Comparison of ENCODE assay signal across 15 cellular contexts in genomic region chr22:27317961-27318360, GRCh38.
A peak's percentile ranks its signal among the peaks of the same experiment; 100 is the strongest.
DNase-seq lines count a peak whose midpoint lies in the region; ATAC-seq and TF ChIP-seq lines count a peak whose summit lies in the region.
"Had no signal": no experiment of that assay in that cellular context is flagged by ENCODE, and none has a peak within 500 bp of the region (broad histone marks: within the 10 kb centered on the region; RNA-seq: fewer than 3 reads in every experiment).

No MANE protein-coding gene starts in this region.

- H3K36me3 ChIP-seq in A673 (ENCODE audit: insufficient read depth, low read length, poor library complexity, severe bottlenecking) = no peaks in the 10 kb centered on the region
- H3K36me3 ChIP-seq in GM23338 (ENCODE audit: insufficient read depth) = no peaks in the 10 kb centered on the region
- no peaks in the 10 kb centered on the region for H3K36me3 ChIP-seq in RWPE2 (ENCODE audit: low read depth)
- H3K36me3 ChIP-seq in SJCRH30 = no peaks in the 10 kb centered on the region
- H3K36me3 ChIP-seq: adrenal gland, gastroesophageal sphincter, tibial artery had no signal

- POLR2A ChIA-PET in A673 (lab: Charles Lee; ENCODE audit: low non-redundant PET) = no interaction called here

- DNase-seq in A673 (ENCODE audit: low spot score) (peak; percentile 40), GM23338 (ENCODE audit: low spot score) (no peak), RWPE2 (ENCODE audit: low spot score) (no peak), left kidney (ENCODE audit: low read depth, low spot score) (peak; percentile 78), SJCRH30 (no peak), posterior cingulate gyrus (no peak), GM19240 (ENCODE audit: insufficient read length, low spot score) (no peak)
- DNase-seq: activated CD8-positive, alpha-beta T cell treated with anti-CD3 and anti-CD28 coated beads, Interleukin-2, amount 10 ng/mL, durations not matched to agents 7 days and 5 days; adrenal gland; NCI-H146; NCI-H446 treated with DMSO at 0.1 percent for 48 hours; tibial artery had no signal

- H3K79me2 ChIP-seq in GM23338 (replicated peaks; ENCODE audit: insufficient read depth) = no peaks in the 10 kb centered on the region

- peaks cover 14% of the 10 kb centered on the region; the same call in 2 of the 3 replicates for H3K36me3 Mint-ChIP-seq in GM23338 (ENCODE audit: low read depth)

- H3K27me3 ChIP-seq in A673 (replicated peaks; ENCODE audit: insufficient read depth, low read depth, low read length, poor library complexity) = no peaks in the 10 kb centered on the region
- H3K27me3 ChIP-seq in GM23338 (ENCODE audit: insufficient read depth) = no peaks in the 10 kb centered on the region
- H3K27me3 ChIP-seq in RWPE2 (ENCODE audit: insufficient read depth, poor library complexity, severe bottlenecking) = peaks cover 7% of the 10 kb centered on the region
- H3K27me3 ChIP-seq in SJCRH30 = no peaks in the 10 kb centered on the region

- H3F3A ChIP-seq in GM23338 (replicated peaks; ENCODE audit: low read depth) = 0 out of 2 replicates have a peak, but pooled peaks cover 3% of the 10 kb centered on the region

- H3K9me3 Mint-ChIP-seq in GM23338 = peaks cover 10% of the 10 kb centered on the region

- CTCF ChIA-PET in A673 (lab: Charles Lee) = no interaction called here

- H3K9me3 ChIP-seq in A673 (ENCODE audit: low read depth, low read length, poor library complexity, severe bottlenecking) (peaks cover 7% of the 10 kb centered on the region), RWPE2 (ENCODE audit: severe bottlenecking) (no peaks in the 10 kb centered on the region), SJCRH30 (replicated peaks) (0 out of 2 replicates have a peak, but pooled peaks cover 3% of the 10 kb centered on the region)
- H3K9me3 ChIP-seq: adrenal gland, gastroesophageal sphincter, tibial artery had no signal

- H3K4me3 Mint-ChIP-seq in GM23338 = no peak overlapping the region
- H3K4me3 Mint-ChIP-seq: activated CD8-positive, alpha-beta T cell treated with anti-CD3 and anti-CD28 coated beads, Interleukin-2, amount 10 ng/mL, durations not matched to agents 7 days and 5 days; activated T-helper 1 cell treated with anti-CD3 and anti-CD28 coated beads, Interleukin-12 subunit alpha, Interleukin-12 subunit beta, Interleukin-2, Interleukin-4 antibody, amounts not matched to agents 30 ng/mL and 10 ng/mL and 1 ng/mL, durations not matched to agents 14 hours and 24 hours and 36 hours had no signal

- intact Hi-C loops in A673 (cut with micrococcal nuclease; ENCODE audit: unreplicated experiment) = no loop called here
- intact Hi-C loops in posterior cingulate gyrus (cut with DNase I) = no loop called here

- no peak overlapping the region for H2AFZ ChIP-seq in GM23338

- 0 out of 2 replicates have a peak, but pooled peaks cover 3% of the 10 kb centered on the region for H3K9me2 ChIP-seq in GM23338 (ENCODE audit: insufficient read depth)

- ATAC-seq in GM23338 (no peak), RWPE2 (ENCODE audit: low read depth) (peak; percentile 23; the same call in 1 of the 3 replicates), HG03135 (IDR thresholded peaks at IDR 0.05; ENCODE audit: unreplicated experiment) (no peak)
- ATAC-seq: activated CD8-positive, alpha-beta T cell treated with anti-CD3 and anti-CD28 coated beads, Interleukin-2, amount 10 ng/mL, durations not matched to agents 7 days and 5 days; gastroesophageal sphincter had no signal

- H3K4me1 ChIP-seq in A673 (ENCODE audit: insufficient read depth, low read length, poor library complexity, severe bottlenecking) = peaks cover 29% of the 10 kb centered on the region
- H3K4me1 ChIP-seq in GM23338 (ENCODE audit: insufficient read depth) = peaks cover 16% of the 10 kb centered on the region
- H3K4me1 ChIP-seq in RWPE2 (ENCODE audit: insufficient read depth, poor library complexity, severe bottlenecking) = no peaks in the 10 kb centered on the region
- no peaks in the 10 kb centered on the region for H3K4me1 ChIP-seq in SJCRH30

- H3K27ac Mint-ChIP-seq in GM23338 = no peak overlapping the region
- H3K27ac Mint-ChIP-seq: activated CD8-positive, alpha-beta T cell treated with anti-CD3 and anti-CD28 coated beads, Interleukin-2, amount 10 ng/mL, durations not matched to agents 7 days and 5 days; activated T-helper 1 cell treated with anti-CD3 and anti-CD28 coated beads, Interleukin-12 subunit alpha, Interleukin-12 subunit beta, Interleukin-2, Interleukin-4 antibody, amounts not matched to agents 30 ng/mL and 10 ng/mL and 1 ng/mL, durations not matched to agents 14 hours and 24 hours and 36 hours had no signal

- H3K27me3 Mint-ChIP-seq in GM23338 (ENCODE audit: insufficient read depth, low read depth, poor library complexity) = peaks cover 9% of the 10 kb centered on the region

- peak overlapping the region; percentile 82 for H3K27ac ChIP-seq in A673 (ENCODE audit: low read depth, low read length, poor library complexity, severe bottlenecking)
- no peak overlapping the region for H3K27ac ChIP-seq in GM23338 (ENCODE audit: low read depth)
- no peak overlapping the region for H3K27ac ChIP-seq in RWPE2 (ENCODE audit: poor library complexity, severe bottlenecking)
- H3K27ac ChIP-seq in SJCRH30 = no peak overlapping the region
- H3K27ac ChIP-seq: adrenal gland, gastroesophageal sphincter, tibial artery had no signal

- H3K4me2 ChIP-seq in GM23338 = peak overlapping the region; percentile 49; the same call in 1 of the 2 replicates

- H4K20me1 ChIP-seq in GM23338 (replicated peaks; ENCODE audit: insufficient read depth) = no peaks in the 10 kb centered on the region

- no TSS peak for BruUV-seq in A673 (replicated peaks; lab: Mats Ljungman, UMichigan)

- H3K4me1 Mint-ChIP-seq in GM23338 = peaks cover 18% of the 10 kb centered on the region

- peak overlapping the region; percentile 25 for H3K4me3 ChIP-seq in A673 (ENCODE audit: low read depth, low read length, poor library complexity, severe bottlenecking)
- no peak overlapping the region for H3K4me3 ChIP-seq in GM23338
- H3K4me3 ChIP-seq in RWPE2 (ENCODE audit: severe bottlenecking) = no peak overlapping the region
- no peak overlapping the region for H3K4me3 ChIP-seq in SJCRH30
- H3K4me3 ChIP-seq: adrenal gland, gastroesophageal sphincter, tibial artery had no signal

- TF ChIP-seq CTCF in A673 (conservative IDR thresholded peaks at IDR 0.05; ENCODE audit: low read depth, low read length) (no peak), GM23338 (conservative IDR thresholded peaks at IDR 0.05; ENCODE audit: low read depth in 2 of 2) (no peak), RWPE2 (IDR thresholded peaks at IDR 0.05; ENCODE audit: poor library complexity, severe bottlenecking) (no peak)

TF ChIP-seq in GM23338, 12 proteins besides CTCF, POLR2A, EP300 and RAD21 (continues in another document):
- TF ChIP-seq ZNF462 (CRISPR knock-in tag; IDR thresholded peaks at IDR 0.05) (no peak), STAT1 (IDR thresholded peaks at IDR 0.05; ENCODE audit: unreplicated experiment) (no peak)

Comparison
In these comparisons a context has a peak if more than half of its experiments do, and no peak if none do; other contexts are left out.
1. DNase-seq: peak in A673 (single experiment) and left kidney (single experiment); none in GM23338 (single experiment), RWPE2 (single experiment), SJCRH30 (0 of 2), posterior cingulate gyrus (0 of 10) and GM19240 (single experiment).